Comparison of ENCODE assay signal across 28 cellular contexts in the genomic region with DNA sequence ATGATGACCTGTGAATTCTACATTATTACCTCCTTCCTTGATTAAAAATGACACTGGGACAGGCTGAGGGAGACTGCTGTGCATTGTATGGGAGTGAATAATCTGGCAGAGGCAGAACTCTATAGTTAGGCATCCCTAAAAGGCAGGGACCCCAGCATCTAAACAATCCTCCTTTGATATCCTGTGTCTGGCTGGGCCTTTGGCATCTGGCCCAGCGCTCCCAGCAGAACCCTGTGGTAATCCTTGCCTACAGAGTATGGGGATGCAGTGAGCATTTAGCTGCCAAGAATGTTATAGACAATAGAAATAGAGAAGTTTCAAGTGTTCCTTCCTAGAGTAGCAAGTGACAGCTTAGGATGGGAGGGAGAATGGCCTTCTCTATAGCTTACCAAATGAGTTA. TPM values are rescaled to one million over a fixed set of nuclear protein-coding genes. Genes with fewer than 3 reads are reported as not detected.
DNase-seq lines count a peak whose midpoint lies in the region; FAIRE-seq and TF ChIP-seq lines count a peak whose summit lies in the region.
"Had no signal": no experiment of that assay in that cellular context is flagged by ENCODE, and none has a peak within 500 bp of the region (broad histone marks: within the 10 kb centered on the region; RNA-seq: fewer than 3 reads in every experiment).

No MANE protein-coding gene starts in this region.

- no peak for TF ChIP-seq CTCF in fibroblast of pulmonary artery (IDR thresholded peaks at IDR 0.05; ENCODE audit: low read length, missing control alignments)

- H3K4me3 ChIP-seq in fibroblast of pulmonary artery (replicated peaks; ENCODE audit: low read depth, low read length), result no peak overlapping the region
- H3K4me3 ChIP-seq: BLaER1 treated with 17β-estradiol and CSF1 and Interleukin-3, amounts not matched to agents 10 nM and 100 nM; PC-9; SJSA1 had no signal

- FAIRE-seq in frontal cortex (lab: Jason Lieb, UNC), result no peak
- FAIRE-seq: GM12891 had no signal

- peak; percentile 5 for DNase-seq in NCI-H82 (lab: John Stamatoyannopoulos, UW)
- DNase-seq in NCI-H82 treated with DMSO at 0.1 percent for 48 hours (lab: John Stamatoyannopoulos, UW; ENCODE audit: unreplicated experiment), result no peak
- peak; percentile 28 for DNase-seq in M059J (ENCODE audit: low read depth)
- DNase-seq in fibroblast of pulmonary artery (ENCODE audit: low read depth), result peak; percentile 4
- DNase-seq in pons (ENCODE audit: low spot score), result peak; percentile 26
- DNase-seq in frontal cortex (ENCODE audit: low spot score in 2 of 2), result no peak
- no peak for DNase-seq in effector CD4-positive, alpha-beta T cell
- DNase-seq in kidney glomerular epithelial cell (lab: John Stamatoyannopoulos, UW), result no peak
- DNase-seq: CD4-positive, alpha-beta T cell; COR-L47; DMS79 treated with DMSO at 0.1 percent for 48 hours; GF-D8; H7; IMR-90; KG1; NCI-H1092; NCI-H1436; NCI-H187; NCI-H2081 treated with DMSO at 0.1 percent for 48 hours; NCI-H524; NCI-H774 had no signal

RNA-seq across cellular contexts. Expression of gene ZCCHC12, which starts 38.5 kb away (rescaled TPM):
- 0.05 TPM in 1 of 2 replicates, not detected in the other for total RNA-seq in M059J (2014; rRNA removed; shearing (Covaris generic))
- total RNA-seq in frontal cortex, result 61.6 TPM
- total RNA-seq: A172, PC-9, Right ventricle myocardium inferior, RPMI7951, SJSA1 had no signal

Comparison
In these comparisons a context has a peak if more than half of its experiments do, and no peak if none do; other contexts are left out.
1. DNase-seq: peak in NCI-H82 (single experiment), M059J (single experiment), fibroblast of pulmonary artery (single experiment) and pons (single experiment); none in NCI-H82 treated with DMSO at 0.1 percent for 48 hours (single experiment), frontal cortex (0 of 2), effector CD4-positive, alpha-beta T cell (single experiment) and kidney glomerular epithelial cell (single experiment).
2. RNA of gene ZCCHC12, which starts 38.5 kb away (total RNA-seq): 61.6 TPM in frontal cortex (single experiment); 0.05 TPM in M059J; every median in the first group is over 10 times any median in the second.